18 cellular contexts compared by ENCODE assay signal in the genomic region with DNA sequence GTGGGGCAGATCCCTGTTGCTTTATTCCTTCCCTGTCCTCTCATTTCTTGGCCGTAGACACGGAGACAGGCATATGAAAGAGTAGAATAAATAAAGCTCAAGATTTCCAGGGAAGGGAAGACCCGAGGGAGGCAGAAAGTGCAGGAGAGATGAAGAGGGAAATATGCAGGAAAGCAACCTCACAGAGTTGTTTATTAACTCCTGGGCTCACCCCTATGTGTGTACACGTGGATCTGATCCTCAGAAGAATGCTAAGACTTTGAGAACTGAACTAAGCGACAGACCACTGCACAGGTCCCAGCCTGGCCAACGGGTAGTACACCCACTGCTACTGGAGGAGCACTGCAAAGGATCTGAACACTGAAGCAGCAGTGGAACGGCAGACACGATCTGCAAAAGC.
DNase-seq lines count a peak whose midpoint lies in the region; ATAC-seq, FAIRE-seq and TF ChIP-seq lines count a peak whose summit lies in the region.
"Had no signal": no experiment of that assay in that cellular context is flagged by ENCODE, and none has a peak within 500 bp of the region (broad histone marks: within the 10 kb centered on the region; RNA-seq: fewer than 3 reads in every experiment).

No MANE protein-coding gene starts in this region.

- H3K4me3 Mint-ChIP-seq in type B pancreatic cell: no peak overlapping the region
- H3K4me3 Mint-ChIP-seq: CD4-positive, CD25-positive, alpha-beta regulatory T cell had no signal

- peak overlapping the region; percentile 34 for H3K27ac ChIP-seq in HepG2 (ENCODE audit: extremely low read length, insufficient read depth, low read length)
- no peak overlapping the region for H3K27ac ChIP-seq in right lobe of liver
- H3K27ac ChIP-seq in heart left ventricle: no peak overlapping the region
- H3K27ac ChIP-seq: BLaER1 treated with 17β-estradiol and CSF1 and Interleukin-3, amounts not matched to agents 10 nM and 100 nM had no signal

- no peaks in the 10 kb centered on the region for H4K20me1 ChIP-seq in HepG2 (ENCODE audit: insufficient read depth, low read length)
- H4K20me1 ChIP-seq: BLaER1 treated with 17β-estradiol and CSF1 and Interleukin-3, amounts not matched to agents 10 nM and 100 nM had no signal

- peak overlapping the region; percentile 45 for H3K4me2 ChIP-seq in HepG2 (ENCODE audit: low read depth, low read length)
- H3K4me2 ChIP-seq: BLaER1 treated with 17β-estradiol and CSF1 and Interleukin-3, amounts not matched to agents 10 nM and 100 nM had no signal

- H3K27ac Mint-ChIP-seq in type B pancreatic cell: peak overlapping the region; percentile 30
- H3K27ac Mint-ChIP-seq: CD4-positive, CD25-positive, alpha-beta regulatory T cell had no signal

- H3K9me3 ChIP-seq in HepG2 (ENCODE audit: low read length) (no peaks in the 10 kb centered on the region), right lobe of liver (no peaks in the 10 kb centered on the region), heart left ventricle (peaks cover 0 to 11% (median 0%) of the 10 kb centered on the region in 12 donors)

- TF ChIP-seq POLR2A in HepG2 (IDR thresholded peaks at IDR 0.05; ENCODE audit: insufficient read depth in 1 of 2, low read depth in 2 of 2, low read length in 2 of 2) (0 out of 4 replicates have a peak, but pooled peaks of 1 of the 2 experiments have one; percentile 20), right lobe of liver (IDR thresholded peaks at IDR 0.05) (no peak), heart left ventricle (IDR thresholded peaks at IDR 0.05) (no peak)

- peaks cover 10% of the 10 kb centered on the region for H3K36me3 Mint-ChIP-seq in type B pancreatic cell

- H3K9ac ChIP-seq in HepG2 (ENCODE audit: insufficient read depth, low read depth, low read length): 0 out of 2 replicates have a peak overlapping the region, but pooled peaks have one; percentile 3
- H3K9ac ChIP-seq: BLaER1 treated with 17β-estradiol and CSF1 and Interleukin-3, amounts not matched to agents 10 nM and 100 nM had no signal

- ATAC-seq in HepG2: peak; percentile 100
- no peak for ATAC-seq in right lobe of liver
- no peak for ATAC-seq in heart left ventricle
- ATAC-seq in GM21528 (IDR thresholded peaks at IDR 0.05; ENCODE audit: low FRiP score, unreplicated experiment): no peak

- POLR2A ChIA-PET in HepG2 (lab: Yijun Ruan, JAX): no interaction called here

- peak; percentile 91 for FAIRE-seq in HepG2 (lab: Jason Lieb, UNC)
- FAIRE-seq: GM12892, GM19239, H1 had no signal

- H3K4me1 Mint-ChIP-seq in type B pancreatic cell (ENCODE audit: unreplicated experiment): peaks cover 10% of the 10 kb centered on the region
- H3K4me1 Mint-ChIP-seq: CD4-positive, CD25-positive, alpha-beta regulatory T cell had no signal

- 0 out of 4 replicates have a peak, but pooled peaks of 1 of the 2 experiments have one; percentile 16 for TF ChIP-seq EP300 in HepG2 (IDR thresholded peaks at IDR 0.05; ENCODE audit: low read depth in 2 of 2, low read length in 2 of 2)
- TF ChIP-seq EP300 in HepG2 (CRISPR knock-in tag; IDR thresholded peaks at IDR 0.05; ENCODE audit: borderline replicate concordance): no peak

- no peaks in the 10 kb centered on the region for H3K27me3 ChIP-seq in HepG2 (ENCODE audit: control insufficient read depth in 1 of 2, insufficient read depth in 2 of 2, low read length in 2 of 2)
- H3K27me3 ChIP-seq in right lobe of liver: no peaks in the 10 kb centered on the region
- no peaks in the 10 kb centered on the region for H3K27me3 ChIP-seq in heart left ventricle
- H3K27me3 ChIP-seq: BLaER1 treated with 17β-estradiol and CSF1 and Interleukin-3, amounts not matched to agents 10 nM and 100 nM had no signal

- H3K27me3 Mint-ChIP-seq in type B pancreatic cell: no peaks in the 10 kb centered on the region
- H3K27me3 Mint-ChIP-seq: CD4-positive, CD25-positive, alpha-beta regulatory T cell had no signal

- intact Hi-C loops in HepG2 (cut with micrococcal nuclease; ENCODE audit: unreplicated experiment): no loop called here
- intact Hi-C loops in right lobe of liver (cut with DNase I): no loop called here
- intact Hi-C loops in heart left ventricle (cut with DNase I): no loop called here

- in situ Hi-C loops in HepG2 (cut with HindIII; ENCODE audit: extremely low pct_ligation_motif_present, low pct_unique_long_range_greater_than_20kb): no loop called here

- TF ChIP-seq CTCF in HepG2 (CRISPR knock-in tag; IDR thresholded peaks at IDR 0.05) (no peak), right lobe of liver (IDR thresholded peaks at IDR 0.05) (no peak), epithelial cell of proximal tubule (conservative IDR thresholded peaks at IDR 0.05; ENCODE audit: low read depth, low read length) (no peak), type B pancreatic cell (conservative IDR thresholded peaks at IDR 0.05) (no peak), heart left ventricle (IDR thresholded peaks at IDR 0.05) (no peak)

- peak; percentile 74 for DNase-seq in HepG2 (ENCODE audit: low spot score)
- no peak for DNase-seq in right lobe of liver
- DNase-seq in epithelial cell of proximal tubule (ENCODE audit: low read depth): peak; percentile 64
- DNase-seq in kidney tubule cell (ENCODE audit: low spot score): peak; percentile 79
- DNase-seq in type B pancreatic cell (ENCODE audit: extremely low spot score, unreplicated experiment): no peak
- no peak for DNase-seq in DMS 273 (lab: John Stamatoyannopoulos, UW; ENCODE audit: unreplicated experiment)
- no peak for DNase-seq in heart left ventricle
- DNase-seq: 8988T; CD4-positive, CD25-positive, alpha-beta regulatory T cell; DND-41; GDM1; HCEC 1CT; IMR-90 had no signal

- H3K4me3 ChIP-seq in HepG2 (replicated peaks in 1 of 3; ENCODE audit: insufficient read depth in 1 of 3, low read depth in 2 of 3, low read length in 3 of 3): no peak overlapping the region
- H3K4me3 ChIP-seq in right lobe of liver: no peak overlapping the region
- no peak overlapping the region for H3K4me3 ChIP-seq in epithelial cell of proximal tubule (ENCODE audit: low read depth, low read length)
- no peak overlapping the region for H3K4me3 ChIP-seq in heart left ventricle
- H3K4me3 ChIP-seq: BLaER1 treated with 17β-estradiol and CSF1 and Interleukin-3, amounts not matched to agents 10 nM and 100 nM had no signal

- H3K4me1 ChIP-seq in HepG2 (ENCODE audit: insufficient read depth, low read length) (peaks cover 22% of the 10 kb centered on the region), right lobe of liver (no peaks in the 10 kb centered on the region), heart left ventricle (peaks cover 0 to 9% (median 0%) of the 10 kb centered on the region in 12 donors)
- H3K4me1 ChIP-seq: BLaER1 treated with 17β-estradiol and CSF1 and Interleukin-3, amounts not matched to agents 10 nM and 100 nM had no signal

- no TSS peak for BruUV-seq in HepG2 (replicated peaks; lab: Mats Ljungman, UMichigan)

- no peak overlapping the region for H2AFZ ChIP-seq in HepG2 (ENCODE audit: low read length)

- H3K79me2 ChIP-seq in HepG2 (ENCODE audit: insufficient read depth, low read length): no peaks in the 10 kb centered on the region

- TF ChIP-seq RAD21 in HepG2 (CRISPR knock-in tag; IDR thresholded peaks at IDR 0.05): no peak

- WGBS in HepG2 (ENCODE audit: low lambda C conversion rate): 19% methylated on average over 8 of the region's 8 CpGs
- 80% methylated on average over 8 of the region's 8 CpGs for WGBS in right lobe of liver (ENCODE audit: insufficient coverage, low coverage, low lambda C conversion rate, missing lambda C conversion rate)
- 80 to 94% (median 91%) methylated on average over 8 of the region's 8 CpGs for WGBS in heart left ventricle, 4 donors

- no peaks in the 10 kb centered on the region; a peak in 1 of 5 replicates for H3K36me3 ChIP-seq in HepG2 (replicated peaks in 1 of 2; ENCODE audit: control insufficient read depth in 1 of 2, insufficient read depth in 2 of 2, low read length in 2 of 2)
- peaks cover 0 to 3% (median 0%) of the 10 kb centered on the region in 4 donors for H3K36me3 ChIP-seq in right lobe of liver
- H3K36me3 ChIP-seq in heart left ventricle: peaks cover 0 to 9% (median 3%) of the 10 kb centered on the region in 9 donors

- H3K9me3 Mint-ChIP-seq in type B pancreatic cell: no peaks in the 10 kb centered on the region

- CTCF ChIA-PET in HepG2 (lab: Yijun Ruan, JAX; ENCODE audit: low intra/inter-chr PET ratio, low total read pairs): no interaction called here

TF ChIP-seq in HepG2, 621 proteins besides CTCF, POLR2A, EP300 and RAD21 (continues in another document):
- TF ChIP-seq, protein P1, sequence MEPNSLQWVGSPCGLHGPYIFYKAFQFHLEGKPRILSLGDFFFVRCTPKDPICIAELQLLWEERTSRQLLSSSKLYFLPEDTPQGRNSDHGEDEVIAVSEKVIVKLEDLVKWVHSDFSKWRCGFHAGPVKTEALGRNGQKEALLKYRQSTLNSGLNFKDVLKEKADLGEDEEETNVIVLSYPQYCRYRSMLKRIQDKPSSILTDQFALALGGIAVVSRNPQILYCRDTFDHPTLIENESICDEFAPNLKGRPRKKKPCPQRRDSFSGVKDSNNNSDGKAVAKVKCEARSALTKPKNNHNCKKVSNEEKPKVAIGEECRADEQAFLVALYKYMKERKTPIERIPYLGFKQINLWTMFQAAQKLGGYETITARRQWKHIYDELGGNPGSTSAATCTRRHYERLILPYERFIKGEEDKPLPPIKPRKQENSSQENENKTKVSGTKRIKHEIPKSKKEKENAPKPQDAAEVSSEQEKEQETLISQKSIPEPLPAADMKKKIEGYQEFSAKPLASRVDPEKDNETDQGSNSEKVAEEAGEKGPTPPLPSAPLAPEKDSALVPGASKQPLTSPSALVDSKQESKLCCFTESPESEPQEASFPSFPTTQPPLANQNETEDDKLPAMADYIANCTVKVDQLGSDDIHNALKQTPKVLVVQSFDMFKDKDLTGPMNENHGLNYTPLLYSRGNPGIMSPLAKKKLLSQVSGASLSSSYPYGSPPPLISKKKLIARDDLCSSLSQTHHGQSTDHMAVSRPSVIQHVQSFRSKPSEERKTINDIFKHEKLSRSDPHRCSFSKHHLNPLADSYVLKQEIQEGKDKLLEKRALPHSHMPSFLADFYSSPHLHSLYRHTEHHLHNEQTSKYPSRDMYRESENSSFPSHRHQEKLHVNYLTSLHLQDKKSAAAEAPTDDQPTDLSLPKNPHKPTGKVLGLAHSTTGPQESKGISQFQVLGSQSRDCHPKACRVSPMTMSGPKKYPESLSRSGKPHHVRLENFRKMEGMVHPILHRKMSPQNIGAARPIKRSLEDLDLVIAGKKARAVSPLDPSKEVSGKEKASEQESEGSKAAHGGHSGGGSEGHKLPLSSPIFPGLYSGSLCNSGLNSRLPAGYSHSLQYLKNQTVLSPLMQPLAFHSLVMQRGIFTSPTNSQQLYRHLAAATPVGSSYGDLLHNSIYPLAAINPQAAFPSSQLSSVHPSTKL (CRISPR knock-in tag; IDR thresholded peaks at IDR 0.05): peak; percentile 80

Comparison
In these comparisons a context has a peak if more than half of its experiments do, and no peak if none do; other contexts are left out.
1. DNase-seq: peak in HepG2 (single experiment), epithelial cell of proximal tubule (single experiment) and kidney tubule cell (single experiment); none in right lobe of liver (0 of 3), type B pancreatic cell (single experiment), DMS 273 (single experiment) and heart left ventricle (0 of 5).